8 cellular contexts compared by ENCODE assay signal in genomic region chr21:45287438-45288391, GRCh38.
DNase-seq lines count a peak whose midpoint lies in the region; ATAC-seq lines count a peak whose summit lies in the region.

Gene POFUT2 (minus strand): TSS chr21:45287895. CDS start chr21:45287871, 24 bp downstream.

- DNase-seq in AML-193 (lab: John Stamatoyannopoulos, UW) (peak; percentile 78 to 81), GM19238 (ENCODE audit: insufficient read length, low spot score) (peak; percentile 99), NCI-H510A (lab: John Stamatoyannopoulos, UW) (peak; percentile 72), islet precursor cell (peak; percentile 98)
- DNase-seq in activated CD4-positive, CD25-positive, alpha-beta regulatory T cell treated with anti-CD3 and anti-CD28 coated beads, Interleukin-2, amount 50 U/mL, for 72 hours: peak; percentile 100
- peak; percentile 97 to 99 for DNase-seq in central memory CD8-positive, alpha-beta T cell (ENCODE audit: low spot score in 2 of 2)
- DNase-seq in stimulated activated CD4-positive, alpha-beta T cell treated with anti-CD3 and anti-CD28 coated beads, Interleukin-12 subunit alpha, Interleukin-12 subunit beta, amount 100 ng/mL, for 4 hours: peak; percentile 99

- peaks cover 16% of the 10 kb centered on the region for H3K36me3 Mint-ChIP-seq in central memory CD8-positive, alpha-beta T cell (ENCODE audit: insufficient read depth)

- H3K27me3 Mint-ChIP-seq in central memory CD8-positive, alpha-beta T cell: no peaks in the 10 kb centered on the region

- peaks cover 17% of the 10 kb centered on the region for H3K4me1 Mint-ChIP-seq in central memory CD8-positive, alpha-beta T cell

- ATAC-seq in HG03432 (IDR thresholded peaks at IDR 0.05; ENCODE audit: unreplicated experiment): peak; percentile 83
- ATAC-seq in central memory CD8-positive, alpha-beta T cell (replicated peaks; ENCODE audit: extremely low read depth, poor library complexity, severe bottlenecking): peak; percentile 87

- peak within 1 kb of the TSS; percentile 91 for H3K27ac Mint-ChIP-seq in central memory CD8-positive, alpha-beta T cell (ENCODE audit: low read depth)

- H3K4me3 Mint-ChIP-seq in central memory CD8-positive, alpha-beta T cell: peak within 1 kb of the TSS; percentile 85

- H3K9me3 Mint-ChIP-seq in central memory CD8-positive, alpha-beta T cell: no peaks in the 10 kb centered on the region

Comparison
In these comparisons a context has a peak if more than half of its experiments do, and no peak if none do; other contexts are left out.
1. Peak in every context shown above with its lines: DNase-seq and ATAC-seq.